1 cellular context compared by ENCODE assay signal in genomic region chr20:5821627-5822215, GRCh38.
TF ChIP-seq lines count a peak whose summit lies in the region.

No MANE protein-coding gene starts in this region.

TF ChIP-seq in HepG2, 621 proteins besides CTCF, POLR2A, EP300 and RAD21 (continued from another document):
- TF ChIP-seq ZBTB46 (CRISPR knock-in tag; IDR thresholded peaks at IDR 0.05; ENCODE audit: borderline replicate concordance) (peak; percentile 73; the same call in 1 of the 2 replicates), ZHX2 (IDR thresholded peaks at IDR 0.05; ENCODE audit: low read depth) (no peak), ZHX2 (CRISPR knock-in tag; IDR thresholded peaks at IDR 0.05; ENCODE audit: borderline replicate concordance) (peak; percentile 29; the same call in 1 of the 2 replicates), ZNF646 (CRISPR knock-in tag; IDR thresholded peaks at IDR 0.05) (no peak), KDM5B (CRISPR knock-in tag; IDR thresholded peaks at IDR 0.05; ENCODE audit: borderline replicate concordance) (no peak; the same call in 1 of the 2 replicates), CBX2 (IDR thresholded peaks at IDR 0.05; ENCODE audit: low read depth, low read length) (no peak), CBX2 (CRISPR knock-in tag; IDR thresholded peaks at IDR 0.05; ENCODE audit: low read depth) (no peak; the same call in 1 of the 2 replicates), EEA1 (CRISPR knock-in tag; IDR thresholded peaks at IDR 0.05; ENCODE audit: borderline replicate concordance) (no peak), SNAPC5 (CRISPR knock-in tag; IDR thresholded peaks at IDR 0.05; ENCODE audit: borderline replicate concordance) (no peak), IRF1 (CRISPR knock-in tag; IDR thresholded peaks at IDR 0.05; ENCODE audit: low read depth) (0 out of 2 replicates have a peak, but pooled peaks have one; percentile 65), PTBP1 (IDR thresholded peaks at IDR 0.05; ENCODE audit: low read depth, low read length, poor library complexity, severe bottlenecking) (no peak), ZBTB25 (CRISPR knock-in tag; IDR thresholded peaks at IDR 0.05) (peak; percentile 75; the same call in 1 of the 2 replicates), DNMT3B (CRISPR knock-in tag; conservative IDR thresholded peaks at IDR 0.05) (no peak), JUN (CRISPR knock-in tag; IDR thresholded peaks at IDR 0.05) (peak; percentile 83), KLF6 (CRISPR knock-in tag; IDR thresholded peaks at IDR 0.05) (0 out of 2 replicates have a peak, but pooled peaks have one; percentile 32), ZNF784 (CRISPR knock-in tag; IDR thresholded peaks at IDR 0.05; ENCODE audit: borderline replicate concordance) (no peak)
